10 cellular contexts compared by ENCODE assay signal in genomic region chr10:110724116-110724701, GRCh38.
DNase-seq lines count a peak whose midpoint lies in the region; ATAC-seq and TF ChIP-seq lines count a peak whose summit lies in the region.
"Had no signal": no experiment of that assay in that cellular context is flagged by ENCODE, and none has a peak within 500 bp of the region (broad histone marks: within the 10 kb centered on the region; RNA-seq: fewer than 3 reads in every experiment).

No MANE protein-coding gene starts in this region.

- TF ChIP-seq CTCF in neural progenitor cell (IDR thresholded peaks at IDR 0.05) (no peak), H9 (conservative IDR thresholded peaks at IDR 0.05) (no peak)

- H3K79me2 ChIP-seq in neural progenitor cell (ENCODE audit: low read depth) (no peaks in the 10 kb centered on the region), H9 (ENCODE audit: insufficient read depth, low read length) (no peaks in the 10 kb centered on the region)

- H3T11ph ChIP-seq in H9 (ENCODE audit: low read length), result no peak overlapping the region

- H3K9me3 Mint-ChIP-seq in activated CD4-positive, alpha-beta T cell treated with anti-CD3 and anti-CD28 coated beads, Interleukin-2, amount 10 ng/mL, durations not matched to agents 7 days and 5 days, result peaks cover 4% of the 10 kb centered on the region
- no peaks in the 10 kb centered on the region for H3K9me3 Mint-ChIP-seq in neural progenitor cell
- no peaks in the 10 kb centered on the region for H3K9me3 Mint-ChIP-seq in H9

- no peak overlapping the region for H2AK5ac ChIP-seq in H9 (ENCODE audit: insufficient read length, low read length)

- no peaks in the 10 kb centered on the region for H3K27me3 ChIP-seq in neural progenitor cell
- no peaks in the 10 kb centered on the region for H3K27me3 ChIP-seq in H9 (ENCODE audit: insufficient read depth, low read length)
- H3K27me3 ChIP-seq: esophagus squamous epithelium had no signal

- no peaks in the 10 kb centered on the region for H4K20me1 ChIP-seq in neural progenitor cell (ENCODE audit: low read depth)
- H4K20me1 ChIP-seq in H9 (ENCODE audit: control insufficient read depth, insufficient read depth, insufficient read length), result no peaks in the 10 kb centered on the region

- no peak overlapping the region for H3K4me3 Mint-ChIP-seq in activated CD4-positive, alpha-beta T cell treated with anti-CD3 and anti-CD28 coated beads, Interleukin-2, amount 10 ng/mL, durations not matched to agents 7 days and 5 days
- H3K4me3 Mint-ChIP-seq in neural progenitor cell (no peak overlapping the region), H9 (no peak overlapping the region)

- H3K4me1 Mint-ChIP-seq in activated CD4-positive, alpha-beta T cell treated with anti-CD3 and anti-CD28 coated beads, Interleukin-2, amount 10 ng/mL, durations not matched to agents 7 days and 5 days, result peaks cover 29% of the 10 kb centered on the region
- H3K4me1 Mint-ChIP-seq in neural progenitor cell (peaks cover 14% of the 10 kb centered on the region), H9 (peaks cover 6 to 7% of the 10 kb centered on the region in 2 experiments)

- H3K79me1 ChIP-seq in H9 (ENCODE audit: insufficient read depth, low read depth, low read length, poor library complexity, severe bottlenecking), result no peaks in the 10 kb centered on the region

- H3K4me1 ChIP-seq in neural progenitor cell (no peaks in the 10 kb centered on the region), H9 (ENCODE audit: insufficient read depth, low read length) (no peaks in the 10 kb centered on the region; the same call in 1 of the 2 replicates)
- H3K4me1 ChIP-seq: esophagus squamous epithelium had no signal

- no peaks in the 10 kb centered on the region for H3K36me3 ChIP-seq in neural progenitor cell
- H3K36me3 ChIP-seq: esophagus squamous epithelium had no signal

- no peak overlapping the region for H2BK5ac ChIP-seq in H9 (ENCODE audit: insufficient read length, low read length)

- no peak overlapping the region for H4K8ac ChIP-seq in H9 (replicated peaks; ENCODE audit: insufficient read length, low read depth, low read length)

- H3K4me3 ChIP-seq in neural progenitor cell, result no peak overlapping the region
- H3K4me3 ChIP-seq: esophagus squamous epithelium had no signal

- no peak overlapping the region for H4K5ac ChIP-seq in H9 (ENCODE audit: insufficient read length, low read depth, low read length)

- H2BK12ac ChIP-seq in H9 (ENCODE audit: insufficient read length, low read depth, low read length), result no peak overlapping the region

- no peaks in the 10 kb centered on the region for H3K23me2 ChIP-seq in H9 (ENCODE audit: insufficient read length, low read depth, low read length, poor library complexity, severe bottlenecking)

- H3K9ac ChIP-seq in neural progenitor cell (no peak overlapping the region), H9 (ENCODE audit: extremely low read depth, insufficient read length, low read length) (no peak overlapping the region)

- H3F3A ChIP-seq in neural progenitor cell (ENCODE audit: low read depth), result no peaks in the 10 kb centered on the region

- no peak overlapping the region for H2BK120ac ChIP-seq in H9 (ENCODE audit: low read depth, low read length, poor library complexity, severe bottlenecking)

- POLR2A ChIA-PET in activated CD4-positive, alpha-beta T cell treated with anti-CD3 and anti-CD28 coated beads, Interleukin-2, amount 10 ng/mL, durations not matched to agents 7 days and 5 days (lab: Charles Lee), result no interaction called here

- H3K4ac ChIP-seq in H9 (ENCODE audit: low read depth, low read length), result no peak overlapping the region

- H2BK20ac ChIP-seq in H9 (ENCODE audit: low read depth, low read length, poor library complexity, severe bottlenecking), result no peak overlapping the region

- no peak overlapping the region for H3K27ac ChIP-seq in neural progenitor cell
- no peak overlapping the region for H3K27ac ChIP-seq in H9 (ENCODE audit: insufficient read length, low read depth, low read length)
- H3K27ac ChIP-seq: esophagus squamous epithelium had no signal

- no peak overlapping the region for H3K14ac ChIP-seq in H9 (ENCODE audit: insufficient read depth, low read length)

- WGBS in H9 (ENCODE audit: extremely low coverage, insufficient read length, low lambda C conversion rate), result no CpG with 5 or more reads among the region's 6 CpGs

- H2BK15ac ChIP-seq in H9 (ENCODE audit: low read depth, low read length), result no peak overlapping the region

- H3K18ac ChIP-seq in H9 (ENCODE audit: insufficient read length, low read depth, low read length), result no peak overlapping the region

- H3K9me3 ChIP-seq in neural progenitor cell (ENCODE audit: low read depth) (no peaks in the 10 kb centered on the region), H9 (ENCODE audit: control insufficient read depth, low read depth, low read length) (no peaks in the 10 kb centered on the region)
- H3K9me3 ChIP-seq: esophagus squamous epithelium had no signal

- no peak overlapping the region for H3K4me2 ChIP-seq in neural progenitor cell
- H3K4me2 ChIP-seq in H9 (ENCODE audit: insufficient read depth, insufficient read length, low read length), result no peak overlapping the region

- H4K91ac ChIP-seq in H9 (ENCODE audit: insufficient read length, low read depth, low read length), result no peak overlapping the region

- no peak for DNase-seq in activated CD4-positive, alpha-beta T cell treated with anti-CD3 and anti-CD28 coated beads, Interleukin-2, amount 10 ng/mL, durations not matched to agents 7 days and 5 days
- DNase-seq in activated CD4-positive, alpha-beta T cell treated with anti-CD3 and anti-CD28 coated beads, Interleukin-2, amount 50 U/mL, for 4 hours, result no peak
- DNase-seq in neural progenitor cell (ENCODE audit: low spot score) (no peak), left colon (no peak), H9 (no peak)
- DNase-seq: activated effector memory CD4-positive, alpha-beta T cell treated with anti-CD3 and anti-CD28 coated beads, Interleukin-2, amount 50 U/mL, for 16 hours; esophagus squamous epithelium had no signal

- no peaks in the 10 kb centered on the region for H3K27me3 Mint-ChIP-seq in activated CD4-positive, alpha-beta T cell treated with anti-CD3 and anti-CD28 coated beads, Interleukin-2, amount 10 ng/mL, durations not matched to agents 7 days and 5 days
- H3K27me3 Mint-ChIP-seq in neural progenitor cell (ENCODE audit: insufficient read depth, low read depth), result peaks cover 5% of the 10 kb centered on the region
- H3K27me3 Mint-ChIP-seq in H9 (ENCODE audit: low read depth), result no peaks in the 10 kb centered on the region; the same call in none of the 2 replicates

- peak overlapping the region; percentile 57 for H3K27ac Mint-ChIP-seq in activated CD4-positive, alpha-beta T cell treated with anti-CD3 and anti-CD28 coated beads, Interleukin-2, amount 10 ng/mL, durations not matched to agents 7 days and 5 days
- H3K27ac Mint-ChIP-seq in neural progenitor cell (no peak overlapping the region), H9 (no peak overlapping the region)

- intact Hi-C loops in left colon (cut with DNase I, micrococcal nuclease), result no loop called here

- H3K36me3 Mint-ChIP-seq in activated CD4-positive, alpha-beta T cell treated with anti-CD3 and anti-CD28 coated beads, Interleukin-2, amount 10 ng/mL, durations not matched to agents 7 days and 5 days (ENCODE audit: low read depth), result no peaks in the 10 kb centered on the region
- H3K36me3 Mint-ChIP-seq in neural progenitor cell, result no peaks in the 10 kb centered on the region
- H3K36me3 Mint-ChIP-seq in H9 (ENCODE audit: insufficient read depth in 1 of 3, low read depth in 3 of 3), result no peaks in the 10 kb centered on the region

- CTCF ChIA-PET in activated CD4-positive, alpha-beta T cell treated with anti-CD3 and anti-CD28 coated beads, Interleukin-2, amount 10 ng/mL, durations not matched to agents 7 days and 5 days (lab: Charles Lee), result no interaction called here

- H2AFZ ChIP-seq in neural progenitor cell (replicated peaks), result peak overlapping the region; percentile 1
- no peak overlapping the region for H2AFZ ChIP-seq in H9 (ENCODE audit: low read length)

- ATAC-seq in GM21576 (IDR thresholded peaks at IDR 0.05; ENCODE audit: unreplicated experiment), result peak; percentile 83
- peak; percentile 60 for ATAC-seq in HG03520 (IDR thresholded peaks at IDR 0.05; ENCODE audit: unreplicated experiment)
- ATAC-seq in HG03039 (IDR thresholded peaks at IDR 0.05; ENCODE audit: unreplicated experiment), result no peak
- ATAC-seq in left colon, result no peak

- no peak overlapping the region for H3K23ac ChIP-seq in H9 (ENCODE audit: insufficient read length, low read depth, low read length)

- H3K56ac ChIP-seq in H9 (ENCODE audit: insufficient read length, low read depth, low read length), result no peak overlapping the region

Comparison
In these comparisons a context has a peak if more than half of its experiments do, and no peak if none do; other contexts are left out.
1. ATAC-seq: peak in GM21576 (single experiment) and HG03520 (single experiment); none in HG03039 (single experiment) and left colon (single experiment).